ENCODE assay signal across 19 cellular contexts in genomic region chr11:98260983-98261382, GRCh38.
DNase-seq lines count a peak whose midpoint lies in the region; TF ChIP-seq lines count a peak whose summit lies in the region.
"Had no signal": no experiment of that assay in that cellular context is flagged by ENCODE, and none has a peak within 500 bp of the region (broad histone marks: within the 10 kb centered on the region; RNA-seq: fewer than 3 reads in every experiment).

No MANE protein-coding gene starts in this region.

- H3K4me3 Mint-ChIP-seq in MCF 10A (ENCODE audit: unreplicated experiment) (no peak overlapping the region), H9 (no peak overlapping the region)
- H3K4me3 Mint-ChIP-seq: activated naive CD8-positive, alpha-beta T cell treated with anti-CD3 and anti-CD28 coated beads, Interleukin-2, amount 10 ng/mL, durations not matched to agents 7 days and 5 days; CD4-positive, alpha-beta memory T cell had no signal

- H3K4me1 ChIP-seq in breast epithelium (no peaks in the 10 kb centered on the region), OCI-LY7 (ENCODE audit: insufficient read depth, low read length, poor library complexity, severe bottlenecking) (no peaks in the 10 kb centered on the region), smooth muscle cell (ENCODE audit: low read depth) (no peaks in the 10 kb centered on the region), Peyer's patch (no peaks in the 10 kb centered on the region), H9 (ENCODE audit: insufficient read depth, low read length) (no peaks in the 10 kb centered on the region)
- H3K4me1 ChIP-seq: heart left ventricle, pancreas, stomach, upper lobe of right lung had no signal

- H3T11ph ChIP-seq in H9 (ENCODE audit: low read length), result no peak overlapping the region

- no peak overlapping the region for H3K27ac ChIP-seq in breast epithelium
- no peak overlapping the region for H3K27ac ChIP-seq in OCI-LY7 (ENCODE audit: low read depth, low read length, poor library complexity, severe bottlenecking)
- no peak overlapping the region for H3K27ac ChIP-seq in smooth muscle cell (ENCODE audit: low read depth)
- no peak overlapping the region for H3K27ac ChIP-seq in Peyer's patch
- H3K27ac ChIP-seq in H9 (ENCODE audit: insufficient read length, low read depth, low read length), result no peak overlapping the region
- H3K27ac ChIP-seq: brain microvascular endothelial cell, heart left ventricle, pancreas, stomach, upper lobe of right lung had no signal

- H3K9ac ChIP-seq in smooth muscle cell (ENCODE audit: low read depth), result no peak overlapping the region
- no peak overlapping the region for H3K9ac ChIP-seq in H9 (ENCODE audit: extremely low read depth, insufficient read length, low read length)

- no peak overlapping the region for H2BK120ac ChIP-seq in H9 (ENCODE audit: low read depth, low read length, poor library complexity, severe bottlenecking)

- intact Hi-C loops in MCF 10A (cut with micrococcal nuclease), result no loop called here
- intact Hi-C loops in breast epithelium (cut with DNase I; ENCODE audit: low total_unique reads), result no loop called here
- intact Hi-C loops in OCI-LY7 (cut with micrococcal nuclease; ENCODE audit: unreplicated experiment), result no loop called here

- H2AFZ ChIP-seq in OCI-LY7 (ENCODE audit: low read length) (no peak overlapping the region), smooth muscle cell (ENCODE audit: low read depth) (no peak overlapping the region), H9 (ENCODE audit: low read length) (no peak overlapping the region)

- no peak overlapping the region for H2BK5ac ChIP-seq in H9 (ENCODE audit: insufficient read length, low read length)

- H3K14ac ChIP-seq in H9 (ENCODE audit: insufficient read depth, low read length), result no peak overlapping the region

- H2BK15ac ChIP-seq in H9 (ENCODE audit: low read depth, low read length), result no peak overlapping the region

- H3K27ac Mint-ChIP-seq in MCF 10A (ENCODE audit: low read depth, unreplicated experiment) (no peak overlapping the region), H9 (no peak overlapping the region)
- H3K27ac Mint-ChIP-seq: activated naive CD8-positive, alpha-beta T cell treated with anti-CD3 and anti-CD28 coated beads, Interleukin-2, amount 10 ng/mL, durations not matched to agents 7 days and 5 days; CD4-positive, alpha-beta memory T cell had no signal

- H4K5ac ChIP-seq in H9 (ENCODE audit: insufficient read length, low read depth, low read length), result no peak overlapping the region

- H3K4me1 Mint-ChIP-seq in MCF 10A (ENCODE audit: insufficient read depth, unreplicated experiment) (no peaks in the 10 kb centered on the region), H9 (no peaks in the 10 kb centered on the region)
- H3K4me1 Mint-ChIP-seq: activated naive CD8-positive, alpha-beta T cell treated with anti-CD3 and anti-CD28 coated beads, Interleukin-2, amount 10 ng/mL, durations not matched to agents 7 days and 5 days; CD4-positive, alpha-beta memory T cell had no signal

- no peak overlapping the region for H2BK20ac ChIP-seq in H9 (ENCODE audit: low read depth, low read length, poor library complexity, severe bottlenecking)

- H3K56ac ChIP-seq in H9 (ENCODE audit: insufficient read length, low read depth, low read length), result no peak overlapping the region

- no peak for TF ChIP-seq CTCF in MCF 10A (IDR thresholded peaks at IDR 0.05; ENCODE audit: unreplicated experiment)
- TF ChIP-seq CTCF in breast epithelium (IDR thresholded peaks at IDR 0.05), result no peak
- peak; percentile 51; the same call in 1 of the 2 replicates for TF ChIP-seq CTCF in OCI-LY7 (conservative IDR thresholded peaks at IDR 0.05; ENCODE audit: low read length)
- peak; percentile 10 for TF ChIP-seq CTCF in epithelial cell of esophagus (IDR thresholded peaks at IDR 0.05; ENCODE audit: insufficient read depth, low read depth, low read length, missing control alignments)
- peak; percentile 23 for TF ChIP-seq CTCF in smooth muscle cell (IDR thresholded peaks at IDR 0.05; ENCODE audit: borderline replicate concordance, insufficient read depth, poor library complexity, severe bottlenecking)
- no peak for TF ChIP-seq CTCF in Peyer's patch (IDR thresholded peaks at IDR 0.05)
- TF ChIP-seq CTCF in H9 (conservative IDR thresholded peaks at IDR 0.05), result no peak; the same call in 1 of the 3 replicates

- H3K9me2 ChIP-seq in OCI-LY7 (ENCODE audit: insufficient read depth, low read length), result no peaks in the 10 kb centered on the region

- no peak overlapping the region for H2AK5ac ChIP-seq in H9 (ENCODE audit: insufficient read length, low read length)

- H4K20me1 ChIP-seq in OCI-LY7 (ENCODE audit: insufficient read depth, low read length) (no peaks in the 10 kb centered on the region), smooth muscle cell (ENCODE audit: low read depth) (no peaks in the 10 kb centered on the region), H9 (ENCODE audit: control insufficient read depth, insufficient read depth, insufficient read length) (no peaks in the 10 kb centered on the region)

- H3K4me3 ChIP-seq in breast epithelium, result no peak overlapping the region
- no peak overlapping the region for H3K4me3 ChIP-seq in OCI-LY7 (ENCODE audit: low read depth, low read length, poor library complexity, severe bottlenecking)
- H3K4me3 ChIP-seq in epithelial cell of esophagus (ENCODE audit: low read length), result no peak overlapping the region
- no peak overlapping the region for H3K4me3 ChIP-seq in smooth muscle cell
- H3K4me3 ChIP-seq in Peyer's patch, result no peak overlapping the region
- H3K4me3 ChIP-seq: heart left ventricle, lung, pancreas, stomach, upper lobe of right lung had no signal

- no peak for TF ChIP-seq POLR2A in breast epithelium (IDR thresholded peaks at IDR 0.05)
- no peak for TF ChIP-seq POLR2A in Peyer's patch (IDR thresholded peaks at IDR 0.05)

- no peak overlapping the region for H4K8ac ChIP-seq in H9 (replicated peaks; ENCODE audit: insufficient read length, low read depth, low read length)

- BruUV-seq in MCF 10A (replicated peaks; lab: Mats Ljungman, UMichigan) (no TSS peak), OCI-LY7 (replicated peaks; lab: Mats Ljungman, UMichigan) (no TSS peak)

- no peaks in the 10 kb centered on the region for H3K36me3 Mint-ChIP-seq in MCF 10A (ENCODE audit: insufficient read depth, unreplicated experiment)
- H3K36me3 Mint-ChIP-seq in H9 (ENCODE audit: insufficient read depth in 1 of 3, low read depth in 3 of 3), result peaks cover 0 to 1% (median 0%) of the 10 kb centered on the region in 3 experiments; a peak in 1 of 7 replicates
- H3K36me3 Mint-ChIP-seq: activated naive CD8-positive, alpha-beta T cell treated with anti-CD3 and anti-CD28 coated beads, Interleukin-2, amount 10 ng/mL, durations not matched to agents 7 days and 5 days; CD4-positive, alpha-beta memory T cell had no signal

- no peak overlapping the region for H3K4me2 ChIP-seq in OCI-LY7 (ENCODE audit: low read length)
- no peak overlapping the region for H3K4me2 ChIP-seq in smooth muscle cell
- no peak overlapping the region for H3K4me2 ChIP-seq in H9 (ENCODE audit: insufficient read depth, insufficient read length, low read length)

- H3K18ac ChIP-seq in H9 (ENCODE audit: insufficient read length, low read depth, low read length), result no peak overlapping the region

- H3K27me3 ChIP-seq in breast epithelium (no peaks in the 10 kb centered on the region), smooth muscle cell (ENCODE audit: low read depth) (no peaks in the 10 kb centered on the region), Peyer's patch (no peaks in the 10 kb centered on the region), H9 (ENCODE audit: insufficient read depth, low read length) (no peaks in the 10 kb centered on the region)
- H3K27me3 ChIP-seq: brain microvascular endothelial cell, heart left ventricle, pancreas, stomach, upper lobe of right lung had no signal

- peak; percentile 14 for DNase-seq in MCF 10A (ENCODE audit: unreplicated experiment)
- no peak for DNase-seq in breast epithelium (ENCODE audit: low spot score in 2 of 2)
- DNase-seq in OCI-LY7 (ENCODE audit: low spot score), result no peak
- peak; percentile 0 for DNase-seq in epithelial cell of esophagus (ENCODE audit: low read depth)
- no peak for DNase-seq in smooth muscle cell (lab: John Stamatoyannopoulos, UW; ENCODE audit: unreplicated experiment)
- no peak for DNase-seq in NCI-H2081 (lab: John Stamatoyannopoulos, UW)
- DNase-seq in Peyer's patch, result no peak
- no peak for DNase-seq in H9
- DNase-seq: activated CD4-positive, CD25-positive, alpha-beta regulatory T cell; activated naive CD8-positive, alpha-beta T cell treated with anti-CD3 and anti-CD28 coated beads, Interleukin-2, amount 10 ng/mL, durations not matched to agents 7 days and 5 days; brain microvascular endothelial cell; CD4-positive, alpha-beta memory T cell; heart left ventricle; NCI-H146; pancreas; SHP77 treated with DMSO at 0.1 percent for 48 hours; stomach; upper lobe of right lung had no signal

- 93% methylated on average over 1 of the region's 1 CpG for WGBS in smooth muscle cell (ENCODE audit: low lambda C conversion rate)
- no CpG with 5 or more reads among the region's 1 CpG for WGBS in H9 (ENCODE audit: extremely low coverage, insufficient read length, low lambda C conversion rate)

- H3K79me2 ChIP-seq in OCI-LY7 (ENCODE audit: insufficient read depth, low read depth, low read length), result no peaks in the 10 kb centered on the region
- no peaks in the 10 kb centered on the region for H3K79me2 ChIP-seq in smooth muscle cell (ENCODE audit: low read depth)
- no peaks in the 10 kb centered on the region for H3K79me2 ChIP-seq in H9 (ENCODE audit: insufficient read depth, low read length)

- H2BK12ac ChIP-seq in H9 (ENCODE audit: insufficient read length, low read depth, low read length), result no peak overlapping the region

- H3K79me1 ChIP-seq in H9 (ENCODE audit: insufficient read depth, low read depth, low read length, poor library complexity, severe bottlenecking), result no peaks in the 10 kb centered on the region

- H3K9me3 ChIP-seq in breast epithelium, result peaks cover 0 to 7% of the 10 kb centered on the region in 2 donors
- peaks cover 20% of the 10 kb centered on the region; the same call in 1 of the 2 replicates for H3K9me3 ChIP-seq in OCI-LY7 (ENCODE audit: low read length)
- H3K9me3 ChIP-seq in smooth muscle cell (replicated peaks; ENCODE audit: low read depth), result no peaks in the 10 kb centered on the region
- no peaks in the 10 kb centered on the region for H3K9me3 ChIP-seq in Peyer's patch
- H3K9me3 ChIP-seq in H9 (ENCODE audit: control insufficient read depth, low read depth, low read length), result no peaks in the 10 kb centered on the region
- H3K9me3 ChIP-seq: pancreas, upper lobe of right lung had no signal

- H3F3A ChIP-seq in smooth muscle cell (ENCODE audit: low read depth), result no peaks in the 10 kb centered on the region

- no peaks in the 10 kb centered on the region for H3K23me2 ChIP-seq in H9 (ENCODE audit: insufficient read length, low read depth, low read length, poor library complexity, severe bottlenecking)

- POLR2A ChIA-PET in MCF 10A (lab: Yijun Ruan, JAX), result no interaction called here
- POLR2A ChIA-PET in OCI-LY7 (lab: Charles Lee), result interaction anchor here (0.7 kb wide), 1 partner anchor 11 kb away, joined by 3 read pairs; no protein-coding TSS in a partner anchor

- H3K27me3 Mint-ChIP-seq in MCF 10A (ENCODE audit: insufficient read depth, unreplicated experiment), result peaks cover 70% of the 10 kb centered on the region
- no peaks in the 10 kb centered on the region for H3K27me3 Mint-ChIP-seq in H9 (ENCODE audit: low read depth)
- H3K27me3 Mint-ChIP-seq: activated naive CD8-positive, alpha-beta T cell treated with anti-CD3 and anti-CD28 coated beads, Interleukin-2, amount 10 ng/mL, durations not matched to agents 7 days and 5 days; CD4-positive, alpha-beta memory T cell had no signal

- H3K23ac ChIP-seq in H9 (ENCODE audit: insufficient read length, low read depth, low read length), result no peak overlapping the region

- H3K36me3 ChIP-seq in breast epithelium (no peaks in the 10 kb centered on the region), OCI-LY7 (ENCODE audit: insufficient read depth, low read length) (no peaks in the 10 kb centered on the region), smooth muscle cell (ENCODE audit: low read depth) (no peaks in the 10 kb centered on the region), Peyer's patch (no peaks in the 10 kb centered on the region)
- H3K36me3 ChIP-seq: brain microvascular endothelial cell, heart left ventricle, pancreas, stomach, upper lobe of right lung had no signal

- CTCF ChIA-PET in MCF 10A (lab: Yijun Ruan, JAX) (no interaction called here), OCI-LY7 (lab: Charles Lee; ENCODE audit: unreplicated experiment) (no interaction called here)

- H3K9me3 Mint-ChIP-seq in MCF 10A (ENCODE audit: unreplicated experiment) (no peaks in the 10 kb centered on the region), H9 (peaks cover 0 to 2% of the 10 kb centered on the region in 2 experiments; a peak in 3 of 5 replicates)
- H3K9me3 Mint-ChIP-seq: activated naive CD8-positive, alpha-beta T cell treated with anti-CD3 and anti-CD28 coated beads, Interleukin-2, amount 10 ng/mL, durations not matched to agents 7 days and 5 days had no signal

- H4K91ac ChIP-seq in H9 (ENCODE audit: insufficient read length, low read depth, low read length), result no peak overlapping the region

- H3K4ac ChIP-seq in H9 (ENCODE audit: low read depth, low read length), result no peak overlapping the region

Comparison
In these comparisons a context has a peak if more than half of its experiments do, and no peak if none do; other contexts are left out.
1. DNase-seq: peak in MCF 10A (single experiment) and epithelial cell of esophagus (single experiment); none in breast epithelium (0 of 2), OCI-LY7 (single experiment), smooth muscle cell (single experiment), NCI-H2081 (0 of 2), Peyer's patch (0 of 3) and H9 (single experiment).
2. CTCF ChIP-seq: peak in OCI-LY7 (single experiment), epithelial cell of esophagus (single experiment) and smooth muscle cell (single experiment); none in MCF 10A (single experiment), breast epithelium (0 of 3), Peyer's patch (0 of 6) and H9 (single experiment).